Comparison of ENCODE assay signal across 14 cellular contexts in genomic region chr7:134448359-134449229, GRCh38. TPM values are rescaled to one million over a fixed set of nuclear protein-coding genes. Genes with fewer than 3 reads are reported as not detected.
DNase-seq lines count a peak whose midpoint lies in the region; ATAC-seq and TF ChIP-seq lines count a peak whose summit lies in the region.
"Had no signal": no experiment of that assay in that cellular context is flagged by ENCODE, and none has a peak within 500 bp of the region (broad histone marks: within the 10 kb centered on the region; RNA-seq: fewer than 3 reads in every experiment).

No MANE protein-coding gene starts in this region.

- H3K9me3 Mint-ChIP-seq in naive thymus-derived CD4-positive, alpha-beta T cell = no peaks in the 10 kb centered on the region
- H3K9me3 Mint-ChIP-seq: activated naive CD8-positive, alpha-beta T cell treated with anti-CD3 and anti-CD28 coated beads for 36 hours; stimulated activated naive CD8-positive, alpha-beta T cell treated with anti-CD3 and anti-CD28 coated beads, Interleukin-15, Interleukin-2, amounts not matched to agents 100 ng/mL and 50 ng/mL, for 24 hours had no signal

- TF ChIP-seq CTCF in right atrium auricular region (IDR thresholded peaks at IDR 0.05) (no peak), fibroblast of mammary gland (conservative IDR thresholded peaks at IDR 0.05; ENCODE audit: control insufficient read depth, insufficient read depth, low read depth, low read length) (no peak), hepatocyte (IDR thresholded peaks at IDR 0.05; ENCODE audit: poor library complexity) (no peak)

- H3K36me3 ChIP-seq in right atrium auricular region = peaks cover 79% of the 10 kb centered on the region
- peaks cover 8 to 83% (median 15%) of the 10 kb centered on the region in 3 experiments for H3K36me3 ChIP-seq in naive thymus-derived CD4-positive, alpha-beta T cell (ENCODE audit: control insufficient read depth in 2 of 3, insufficient read depth in 3 of 3, low read length in 3 of 3)
- H3K36me3 ChIP-seq in hepatocyte (replicated peaks; ENCODE audit: insufficient read depth, low read depth) = no peaks in the 10 kb centered on the region

- H3K27me3 Mint-ChIP-seq in naive thymus-derived CD4-positive, alpha-beta T cell = no peaks in the 10 kb centered on the region
- H3K27me3 Mint-ChIP-seq: activated naive CD8-positive, alpha-beta T cell treated with anti-CD3 and anti-CD28 coated beads for 36 hours; stimulated activated naive CD8-positive, alpha-beta T cell treated with anti-CD3 and anti-CD28 coated beads, Interleukin-15, Interleukin-2, amounts not matched to agents 100 ng/mL and 50 ng/mL, for 24 hours had no signal

- H3K9me3 ChIP-seq in right atrium auricular region (no peaks in the 10 kb centered on the region), hepatocyte (ENCODE audit: low read depth) (no peaks in the 10 kb centered on the region)
- no peaks in the 10 kb centered on the region for H3K9me3 ChIP-seq in naive thymus-derived CD4-positive, alpha-beta T cell (ENCODE audit: control insufficient read depth in 2 of 3, low read length in 3 of 3)
- H3K9me3 ChIP-seq: BE2C had no signal

- H3K4me2 ChIP-seq in hepatocyte = no peak overlapping the region

- no peak overlapping the region for H2AFZ ChIP-seq in hepatocyte

- peaks cover 7 to 17% (median 14%) of the 10 kb centered on the region in 7 donors for H3K4me1 Mint-ChIP-seq in naive thymus-derived CD4-positive, alpha-beta T cell

- 78% methylated on average over 11 of the region's 11 CpGs for WGBS in hepatocyte (ENCODE audit: low lambda C conversion rate, missing lambda C conversion rate)

- H3K27me3 ChIP-seq in right atrium auricular region = no peaks in the 10 kb centered on the region
- H3K27me3 ChIP-seq in naive thymus-derived CD4-positive, alpha-beta T cell (ENCODE audit: control insufficient read depth in 2 of 2, insufficient read depth in 2 of 2, low read length in 2 of 2) = no peaks in the 10 kb centered on the region
- H3K27me3 ChIP-seq in hepatocyte = no peaks in the 10 kb centered on the region
- H3K27me3 ChIP-seq: BE2C had no signal

- H3K4me1 ChIP-seq in right atrium auricular region (peaks cover 0 to 63% of the 10 kb centered on the region in 2 donors), hepatocyte (ENCODE audit: insufficient read depth) (peaks cover 4% of the 10 kb centered on the region)
- peaks cover 0 to 1% of the 10 kb centered on the region in 2 donors for H3K4me1 ChIP-seq in naive thymus-derived CD4-positive, alpha-beta T cell (ENCODE audit: control insufficient read depth in 2 of 2, insufficient read depth in 2 of 2, low read length in 2 of 2)
- H3K4me1 ChIP-seq: BE2C had no signal

- DNase-seq in right atrium auricular region (ENCODE audit: low spot score) = peak; percentile 43
- no peak for DNase-seq in Right ventricle myocardium inferior (ENCODE audit: missing footprints)
- DNase-seq in T1000 (lab: John Stamatoyannopoulos, UW) = peak; percentile 10
- peak; percentile 95 for DNase-seq in fibroblast of mammary gland (ENCODE audit: low read depth)
- DNase-seq in NCI-H345 treated with DMSO at 0.1 percent for 48 hours (lab: John Stamatoyannopoulos, UW; ENCODE audit: unreplicated experiment) = no peak
- no peak for DNase-seq in naive thymus-derived CD4-positive, alpha-beta T cell
- DNase-seq in hepatocyte (ENCODE audit: low spot score) = no peak
- DNase-seq: activated CD4-positive, alpha-beta T cell treated with anti-CD3 and anti-CD28 coated beads for 4 hours; activated naive CD8-positive, alpha-beta T cell treated with anti-CD3 and anti-CD28 coated beads for 36 hours; BE2C; NCI-H1092 treated with DMSO at 0.1 percent for 48 hours; stimulated activated CD4-positive, alpha-beta T cell treated with anti-CD3 and anti-CD28 coated beads, Interleukin-15, amount 100 ng/mL, for 24 hours had no signal

- H3K27ac ChIP-seq in right atrium auricular region (peak overlapping the region in 1 of 2 donors; percentile 53), hepatocyte (no peak overlapping the region)
- no peak overlapping the region for H3K27ac ChIP-seq in naive thymus-derived CD4-positive, alpha-beta T cell (ENCODE audit: low read depth, low read length)

- no peak overlapping the region for H3K27ac Mint-ChIP-seq in naive thymus-derived CD4-positive, alpha-beta T cell
- H3K27ac Mint-ChIP-seq: activated naive CD8-positive, alpha-beta T cell treated with anti-CD3 and anti-CD28 coated beads for 36 hours; stimulated activated naive CD8-positive, alpha-beta T cell treated with anti-CD3 and anti-CD28 coated beads, Interleukin-15, Interleukin-2, amounts not matched to agents 100 ng/mL and 50 ng/mL, for 24 hours had no signal

- ATAC-seq in Right ventricle myocardium inferior (no peak), HG03025 (IDR thresholded peaks at IDR 0.05; ENCODE audit: low FRiP score, unreplicated experiment) (no peak)
- ATAC-seq in naive thymus-derived CD4-positive, alpha-beta T cell = no peak

- H3K36me3 Mint-ChIP-seq in naive thymus-derived CD4-positive, alpha-beta T cell = peaks cover 13 to 78% (median 35%) of the 10 kb centered on the region in 5 donors

- H3K4me3 Mint-ChIP-seq in naive thymus-derived CD4-positive, alpha-beta T cell = no peak overlapping the region
- H3K4me3 Mint-ChIP-seq: activated naive CD8-positive, alpha-beta T cell treated with anti-CD3 and anti-CD28 coated beads for 36 hours; stimulated activated naive CD8-positive, alpha-beta T cell treated with anti-CD3 and anti-CD28 coated beads, Interleukin-15, Interleukin-2, amounts not matched to agents 100 ng/mL and 50 ng/mL, for 24 hours had no signal

- CTCF ChIA-PET in naive thymus-derived CD4-positive, alpha-beta T cell (lab: Charles Lee) = no interaction called here

- intact Hi-C loops in Right ventricle myocardium inferior (cut with DNase I) = no loop called here
- intact Hi-C loops in naive thymus-derived CD4-positive, alpha-beta T cell (cut with micrococcal nuclease) = no loop called here

- no peaks in the 10 kb centered on the region for H4K20me1 ChIP-seq in hepatocyte (ENCODE audit: insufficient read depth, poor library complexity, severe bottlenecking)

- no peaks in the 10 kb centered on the region for H3K79me2 ChIP-seq in hepatocyte

- POLR2A ChIA-PET in naive thymus-derived CD4-positive, alpha-beta T cell (lab: Charles Lee) = no interaction called here

- H3K4me3 ChIP-seq in right atrium auricular region (no peak overlapping the region), fibroblast of mammary gland (ENCODE audit: control insufficient read depth, low read depth, low read length) (no peak overlapping the region), hepatocyte (no peak overlapping the region)
- H3K4me3 ChIP-seq in naive thymus-derived CD4-positive, alpha-beta T cell (ENCODE audit: low read length) = no peak overlapping the region

- H3K9me2 ChIP-seq in hepatocyte (replicated peaks; ENCODE audit: insufficient read depth) = no peaks in the 10 kb centered on the region

RNA-seq across cellular contexts. Expression of gene AKR1B1, which starts 10.3 kb away (rescaled TPM):
- total RNA-seq in right atrium auricular region = 100 to 1,000 TPM in 1 of 2 donors, 10 to 100 TPM in 1; 69.1 to 261 TPM
- total RNA-seq in Right ventricle myocardium inferior = 232 TPM
- 100 to 1,000 TPM in 3 of 5 experiments, 10 to 100 TPM in 2; 62.2 to 108 (median 100) TPM for total RNA-seq in naive thymus-derived CD4-positive, alpha-beta T cell
- polyA plus RNA-seq in naive thymus-derived CD4-positive, alpha-beta T cell = 100 to 1,000 TPM; 169 to 206 TPM
- total RNA-seq in hepatocyte = 129 and 146 TPM in 2 replicates
- 342 and 373 TPM in 2 replicates for polyA plus RNA-seq in hepatocyte

Comparison
In these comparisons a context has a peak if more than half of its experiments do, and no peak if none do; other contexts are left out.
1. DNase-seq: peak in right atrium auricular region (single experiment), T1000 (single experiment) and fibroblast of mammary gland (single experiment); none in Right ventricle myocardium inferior (single experiment), NCI-H345 treated with DMSO at 0.1 percent for 48 hours (single experiment), naive thymus-derived CD4-positive, alpha-beta T cell (0 of 9) and hepatocyte (single experiment).